8 cellular contexts compared by ENCODE assay signal in genomic region chr11:12331239-12331874, GRCh38. TPM values are rescaled to one million over a fixed set of nuclear protein-coding genes. Genes with fewer than 3 reads are reported as not detected.
DNase-seq lines count a peak whose midpoint lies in the region; ATAC-seq and TF ChIP-seq lines count a peak whose summit lies in the region.

No MANE protein-coding gene starts in this region.

- no peaks in the 10 kb centered on the region for H3K9me3 ChIP-seq in H9 (ENCODE audit: control insufficient read depth, low read depth, low read length)

- H2AFZ ChIP-seq in H9 (ENCODE audit: low read length), result no peak overlapping the region

- no peaks in the 10 kb centered on the region for H3K79me2 ChIP-seq in H9 (ENCODE audit: insufficient read depth, low read length)

- no peaks in the 10 kb centered on the region for H3K36me3 Mint-ChIP-seq in H9 (ENCODE audit: insufficient read depth in 1 of 3, low read depth in 3 of 3)

- no peak overlapping the region for H3K27ac ChIP-seq in H9 (ENCODE audit: insufficient read length, low read depth, low read length)

- H2BK120ac ChIP-seq in H9 (ENCODE audit: low read depth, low read length, poor library complexity, severe bottlenecking), result no peak overlapping the region

- DNase-seq in AG08396 (ENCODE audit: low spot score) (peak; percentile 71), H9 (peak; percentile 81), NCI-H226 (peak; percentile 75), cerebellum (ENCODE audit: low spot score) (peak; percentile 76), kidney tubule cell (ENCODE audit: low spot score) (peak; percentile 84)
- DNase-seq in activated CD4-positive, CD25-positive, alpha-beta regulatory T cell treated with anti-CD3 and anti-CD28 coated beads, Interleukin-2, amount 50 U/mL, for 16 hours (ENCODE audit: low read depth, low spot score), result peak; percentile 57
- DNase-seq in stimulated activated CD4-positive, alpha-beta T cell treated with anti-CD3 and anti-CD28 coated beads, Interleukin-2, amount 100 ng/mL, for 4 hours (ENCODE audit: low read depth), result peak; percentile 60

- no peaks in the 10 kb centered on the region; the same call in 1 of the 2 replicates for H3K4me1 ChIP-seq in H9 (ENCODE audit: insufficient read depth, low read length)

- H3K27me3 ChIP-seq in H9 (ENCODE audit: insufficient read depth, low read length), result no peaks in the 10 kb centered on the region

- no peak overlapping the region for H3K4me2 ChIP-seq in H9 (ENCODE audit: insufficient read depth, insufficient read length, low read length)

- no peak overlapping the region for H2BK20ac ChIP-seq in H9 (ENCODE audit: low read depth, low read length, poor library complexity, severe bottlenecking)

- peaks cover 11 to 17% of the 10 kb centered on the region in 2 experiments for H3K4me1 Mint-ChIP-seq in H9

- no peak overlapping the region for H3K4ac ChIP-seq in H9 (ENCODE audit: low read depth, low read length)

- H4K8ac ChIP-seq in H9 (replicated peaks; ENCODE audit: insufficient read length, low read depth, low read length), result no peak overlapping the region

- peak; percentile 86 for TF ChIP-seq CTCF in H9 (conservative IDR thresholded peaks at IDR 0.05)

- H3K9ac ChIP-seq in H9 (ENCODE audit: extremely low read depth, insufficient read length, low read length), result no peak overlapping the region

- no peak overlapping the region for H2BK12ac ChIP-seq in H9 (ENCODE audit: insufficient read length, low read depth, low read length)

- no peak overlapping the region for H3K56ac ChIP-seq in H9 (ENCODE audit: insufficient read length, low read depth, low read length)

- peaks cover 0 to 2% of the 10 kb centered on the region in 2 experiments; a peak in 3 of 5 replicates for H3K9me3 Mint-ChIP-seq in H9

- no peak for ATAC-seq in HG03025 (IDR thresholded peaks at IDR 0.05; ENCODE audit: low FRiP score, unreplicated experiment)

- no peak overlapping the region for H3K18ac ChIP-seq in H9 (ENCODE audit: insufficient read length, low read depth, low read length)

- H2AK5ac ChIP-seq in H9 (ENCODE audit: insufficient read length, low read length), result no peak overlapping the region

- H2BK15ac ChIP-seq in H9 (ENCODE audit: low read depth, low read length), result no peak overlapping the region

- no peak overlapping the region for H3K23ac ChIP-seq in H9 (ENCODE audit: insufficient read length, low read depth, low read length)

- no peak overlapping the region for H3K14ac ChIP-seq in H9 (ENCODE audit: insufficient read depth, low read length)

- no peaks in the 10 kb centered on the region for H3K79me1 ChIP-seq in H9 (ENCODE audit: insufficient read depth, low read depth, low read length, poor library complexity, severe bottlenecking)

- no peak overlapping the region for H4K5ac ChIP-seq in H9 (ENCODE audit: insufficient read length, low read depth, low read length)

- peaks cover 5% of the 10 kb centered on the region; the same call in 1 of the 2 replicates for H3K27me3 Mint-ChIP-seq in H9 (ENCODE audit: low read depth)

- H3K27ac Mint-ChIP-seq in H9, result 0 out of 7 replicates have a peak overlapping the region, but pooled peaks of 1 of the 3 experiments have one; percentile 3

- no peaks in the 10 kb centered on the region for H4K20me1 ChIP-seq in H9 (ENCODE audit: control insufficient read depth, insufficient read depth, insufficient read length)

- H4K91ac ChIP-seq in H9 (ENCODE audit: insufficient read length, low read depth, low read length), result no peak overlapping the region

- no peak overlapping the region for H3T11ph ChIP-seq in H9 (ENCODE audit: low read length)

- WGBS in H9 (ENCODE audit: extremely low coverage, insufficient read length, low lambda C conversion rate), result no CpG with 5 or more reads among the region's 7 CpGs

- H3K23me2 ChIP-seq in H9 (ENCODE audit: insufficient read length, low read depth, low read length, poor library complexity, severe bottlenecking), result no peaks in the 10 kb centered on the region

- no peak overlapping the region for H2BK5ac ChIP-seq in H9 (ENCODE audit: insufficient read length, low read length)

- H3K4me3 Mint-ChIP-seq in H9, result 0 out of 5 replicates have a peak overlapping the region, but pooled peaks of 1 of the 2 experiments have one; percentile 8

RNA-seq across cellular contexts. Expression of gene PARVA, which starts 46.0 kb away (rescaled TPM):
- total RNA-seq in H9 (2021) (18.1 and 21.8 TPM in 2 replicates), cerebellum (9.5 TPM)
